Comparison of ENCODE assay signal across 8 cellular contexts in genomic region chr22:38201371-38201717, GRCh38. TPM values are rescaled to one million over a fixed set of nuclear protein-coding genes. Genes with fewer than 3 reads are reported as not detected.
A peak's percentile ranks its signal among the peaks of the same experiment; 100 is the strongest.
DNase-seq lines count a peak whose midpoint lies in the region; ATAC-seq, FAIRE-seq and TF ChIP-seq lines count a peak whose summit lies in the region.

No MANE protein-coding gene starts in this region.

- ATAC-seq in naive thymus-derived CD4-positive, alpha-beta T cell = no peak

- H3K27me3 Mint-ChIP-seq in naive thymus-derived CD4-positive, alpha-beta T cell = no peaks in the 10 kb centered on the region

- peaks cover 0 to 3% (median 0%) of the 10 kb centered on the region in 11 donors for H3K9me3 Mint-ChIP-seq in naive thymus-derived CD4-positive, alpha-beta T cell

- intact Hi-C loops in colonic mucosa (cut with DNase I) = no loop called here
- intact Hi-C loops in naive thymus-derived CD4-positive, alpha-beta T cell (cut with micrococcal nuclease) = loop anchor here (1.0 to 10.0 kb wide), 7 partner anchors 13 to 506 kb away; partner anchors contain the start of genes CSNK1E (in 2 of the 2), PLA2G6 (in 2 of the 2), BAIAP2L2 (in 1 of the 2) and DDX17 (in 1 of the 2)

- H3K4me3 Mint-ChIP-seq in naive thymus-derived CD4-positive, alpha-beta T cell = peak overlapping the region; percentile 71 to 92 (median 82)

- DNase-seq in AG10803 (ENCODE audit: low read depth) (no peak), colonic mucosa (no peak), NOMO-1 (lab: John Stamatoyannopoulos, UW; ENCODE audit: unreplicated experiment in 2 of 2) (no peak), cerebellar nuclear complex (lab: John Stamatoyannopoulos, UW) (no peak), GM19239 (ENCODE audit: insufficient read length, low spot score) (no peak)
- no peak for DNase-seq in naive thymus-derived CD4-positive, alpha-beta T cell
- no peak for DNase-seq in stimulated activated CD4-positive, alpha-beta T cell treated with anti-CD3 and anti-CD28 coated beads, Interleukin-2, amount 100 ng/mL, for 48 hours

- H3K27ac ChIP-seq in HUES64 (ENCODE audit: low read depth, low read length) (no peak overlapping the region), colonic mucosa (peak overlapping the region; percentile 99)
- H3K27ac ChIP-seq in naive thymus-derived CD4-positive, alpha-beta T cell (ENCODE audit: low read depth, low read length) = peak overlapping the region; percentile 88

- peaks cover 22% of the 10 kb centered on the region for H3K27me3 ChIP-seq in HUES64 (ENCODE audit: insufficient read depth, low read length)
- H3K27me3 ChIP-seq in colonic mucosa = no peaks in the 10 kb centered on the region
- no peaks in the 10 kb centered on the region for H3K27me3 ChIP-seq in naive thymus-derived CD4-positive, alpha-beta T cell (ENCODE audit: control insufficient read depth in 2 of 2, insufficient read depth in 2 of 2, low read length in 2 of 2)

- H3K36me3 ChIP-seq in HUES64 (ENCODE audit: insufficient read depth, low read length) (no peaks in the 10 kb centered on the region), colonic mucosa (no peaks in the 10 kb centered on the region)
- H3K36me3 ChIP-seq in naive thymus-derived CD4-positive, alpha-beta T cell (ENCODE audit: control insufficient read depth in 2 of 3, insufficient read depth in 3 of 3, low read length in 3 of 3) = peaks cover 0 to 3% (median 0%) of the 10 kb centered on the region in 3 experiments

- WGBS in HUES64 = 21% methylated on average over 8 of the region's 8 CpGs

- CTCF ChIA-PET in naive thymus-derived CD4-positive, alpha-beta T cell (lab: Charles Lee) = interaction anchor here (0.6 to 1.1 kb wide), 2 partner anchors 23 to 53 kb away, joined by 3 read pairs; no protein-coding TSS in a partner anchor

- H3K4me3 ChIP-seq in AG10803 (ENCODE audit: low read length) = peak overlapping the region; percentile 59
- peak overlapping the region; percentile 76 for H3K4me3 ChIP-seq in HUES64 (ENCODE audit: low read length)
- H3K4me3 ChIP-seq in colonic mucosa = peak overlapping the region; percentile 94
- peak overlapping the region; percentile 77 for H3K4me3 ChIP-seq in naive thymus-derived CD4-positive, alpha-beta T cell (ENCODE audit: low read length)

- TF ChIP-seq CTCF in AG10803 (conservative IDR thresholded peaks at IDR 0.05; ENCODE audit: low read length) (no peak), colonic mucosa (IDR thresholded peaks at IDR 0.05) (no peak)

- peak overlapping the region; percentile 38; the same call in 1 of the 2 replicates for H3K9ac ChIP-seq in HUES64 (ENCODE audit: low read depth, low read length)
- peak overlapping the region; percentile 38 to 81 for H3K9ac ChIP-seq in colonic mucosa (ENCODE audit: low read depth in 2 of 2, low read length in 2 of 2)

- H3K4me1 Mint-ChIP-seq in naive thymus-derived CD4-positive, alpha-beta T cell = peaks cover 10 to 33% (median 26%) of the 10 kb centered on the region in 7 donors

- H3K9me3 ChIP-seq in HUES64 (ENCODE audit: insufficient read depth, low read depth, low read length) (no peaks in the 10 kb centered on the region), colonic mucosa (no peaks in the 10 kb centered on the region)
- H3K9me3 ChIP-seq in naive thymus-derived CD4-positive, alpha-beta T cell (ENCODE audit: control insufficient read depth in 2 of 3, low read length in 3 of 3) = no peaks in the 10 kb centered on the region

- peaks cover 0 to 2% (median 0%) of the 10 kb centered on the region in 5 donors for H3K36me3 Mint-ChIP-seq in naive thymus-derived CD4-positive, alpha-beta T cell

- no peak for FAIRE-seq in GM19239 (lab: Jason Lieb, UNC)

- POLR2A ChIA-PET in naive thymus-derived CD4-positive, alpha-beta T cell (lab: Charles Lee) = interaction anchor here (0.7 to 2.2 kb wide), 6 partner anchors 9 to 25 kb away, joined by 3 to 21 read pairs (median 6); partner anchors contain the start of gene PLA2G6

- peaks cover 8% of the 10 kb centered on the region; the same call in 1 of the 2 replicates for H3K4me1 ChIP-seq in HUES64 (ENCODE audit: insufficient read depth, low read length)
- no peaks in the 10 kb centered on the region for H3K4me1 ChIP-seq in colonic mucosa
- H3K4me1 ChIP-seq in naive thymus-derived CD4-positive, alpha-beta T cell (ENCODE audit: control insufficient read depth in 2 of 2, insufficient read depth in 2 of 2, low read length in 2 of 2) = peaks cover 5 to 25% of the 10 kb centered on the region in 2 donors

- peak overlapping the region; percentile 84 to 97 (median 89) for H3K27ac Mint-ChIP-seq in naive thymus-derived CD4-positive, alpha-beta T cell

RNA-seq across cellular contexts. Expression of gene MAFF, which starts 0.5 kb away (rescaled TPM):
- polyA plus RNA-seq in HUES64 (2013, experiment 1 of 2) = 3.0 TPM
- 3.2 TPM for polyA plus RNA-seq in HUES64 (2013, experiment 2 of 2)
- total RNA-seq in colonic mucosa = 10 to 100 TPM in 1 of 2 donors, 1 to 10 TPM in 1; 5.2 to 41.7 TPM
- total RNA-seq in naive thymus-derived CD4-positive, alpha-beta T cell = 10 to 100 TPM in 2 of 5 experiments, 1 to 10 TPM in 3; 4.8 to 72.6 (median 5.5) TPM
- polyA plus RNA-seq in naive thymus-derived CD4-positive, alpha-beta T cell = 1 to 10 TPM; 1.6 to 2.3 TPM

RNA-seq across cellular contexts. Expression of gene PLA2G6, which starts 19.7 kb away (rescaled TPM):
- polyA plus RNA-seq in HUES64 (2013, experiment 1 of 2) = 6.4 TPM
- 12.7 TPM for polyA plus RNA-seq in HUES64 (2013, experiment 2 of 2)
- total RNA-seq in colonic mucosa = 10 to 100 TPM; 24.1 to 38.5 TPM
- 100 to 1,000 TPM in 3 of 5 experiments, 10 to 100 TPM in 2; 66.5 to 252 (median 105) TPM for total RNA-seq in naive thymus-derived CD4-positive, alpha-beta T cell
- polyA plus RNA-seq in naive thymus-derived CD4-positive, alpha-beta T cell = 1 to 10 TPM; 4.8 to 8.3 TPM
